30 cellular contexts compared by ENCODE assay signal in genomic region chr4:41580007-41580406, GRCh38. TPM values are rescaled to one million over a fixed set of nuclear protein-coding genes. Genes with fewer than 3 reads are reported as not detected.
"Had no signal": no experiment of that assay in that cellular context is flagged by ENCODE, and none has a peak within 500 bp of the region (broad histone marks: within the 10 kb centered on the region; RNA-seq: fewer than 3 reads in every experiment).

No MANE protein-coding gene starts in this region.

- H3K4me1 Mint-ChIP-seq: immature natural killer cell; memory B cell; naive B cell; neural crest cell; stimulated activated effector memory CD8-positive, alpha-beta T cell treated with anti-CD3 and anti-CD28 coated beads, Interleukin-12 subunit alpha, Interleukin-12 subunit beta, amount 100 ng/mL, for 72 hours had no signal

- H3K9ac ChIP-seq: parathyroid adenoma had no signal

- FAIRE-seq: endometrium had no signal

- H3K27ac Mint-ChIP-seq: effector memory CD8-positive, alpha-beta T cell; immature natural killer cell; memory B cell; naive B cell; natural killer cell treated with Interleukin-12 subunit alpha and Interleukin-12 subunit beta and Interleukin-15 and Interleukin-18, amount 100 ng/mL, for 72 hours; progenitor cell of endocrine pancreas; stimulated activated effector memory CD8-positive, alpha-beta T cell treated with anti-CD3 and anti-CD28 coated beads, Interleukin-12 subunit alpha, Interleukin-12 subunit beta, amount 100 ng/mL, for 72 hours; stimulated activated naive CD8-positive, alpha-beta T cell treated with anti-CD3 and anti-CD28 coated beads, Interleukin-15, Interleukin-2, amounts not matched to agents 100 ng/mL and 50 ng/mL, for 24 hours had no signal

- H3K27me3 Mint-ChIP-seq: effector memory CD8-positive, alpha-beta T cell; memory B cell; natural killer cell treated with Interleukin-12 subunit alpha and Interleukin-12 subunit beta and Interleukin-15 and Interleukin-18, amount 100 ng/mL, for 72 hours; progenitor cell of endocrine pancreas had no signal

- H3K36me3 Mint-ChIP-seq: immature natural killer cell; memory B cell; stimulated activated effector memory CD8-positive, alpha-beta T cell treated with anti-CD3 and anti-CD28 coated beads, Interleukin-12 subunit alpha, Interleukin-12 subunit beta, amount 100 ng/mL, for 72 hours had no signal

- DNase-seq: dermis blood vessel endothelial cell; effector memory CD8-positive, alpha-beta T cell; erythroblast; esophagus squamous epithelium; foreskin melanocyte; hypothalamus; immature natural killer cell; islet precursor cell; kidney glomerular epithelial cell; left colon; left ventricle myocardium superior; lower lobe of right lung; mucosa of descending colon; naive B cell; stimulated activated CD4-positive, alpha-beta T cell treated with anti-CD3 and anti-CD28 coated beads, Interleukin-2, amount 100 ng/mL, for 24 hours; stimulated activated CD4-positive, alpha-beta T cell treated with anti-CD3 and anti-CD28 coated beads, Interleukin-4, amount 100 ng/mL, for 24 hours had no signal

- H2AFZ ChIP-seq: parathyroid adenoma had no signal

- H3K27ac ChIP-seq: coronary artery, esophagus squamous epithelium, neutrophil, parathyroid adenoma, right atrium auricular region, thoracic aorta, tibial nerve had no signal

- H3K9me3 ChIP-seq: esophagus squamous epithelium, neutrophil had no signal

- ATAC-seq: effector memory CD8-positive, alpha-beta T cell; left colon; mucosa of descending colon; natural killer cell treated with Interleukin-12 subunit alpha and Interleukin-12 subunit beta and Interleukin-15 and Interleukin-18, amount 100 ng/mL, for 72 hours; sciatic nerve; stimulated activated effector memory CD8-positive, alpha-beta T cell treated with anti-CD3 and anti-CD28 coated beads, Interleukin-12 subunit alpha, Interleukin-12 subunit beta, amount 100 ng/mL, for 72 hours had no signal

- H3K4me3 ChIP-seq: coronary artery, esophagus squamous epithelium, lower lobe of right lung, mucosa of descending colon, right atrium auricular region, thoracic aorta, tibial nerve had no signal

- H3K27me3 ChIP-seq: esophagus squamous epithelium, neutrophil, right atrium auricular region, tibial nerve had no signal

- H3K4me1 ChIP-seq: esophagus squamous epithelium, parathyroid adenoma, tibial nerve had no signal

- H3K4me3 Mint-ChIP-seq: effector memory CD8-positive, alpha-beta T cell; immature natural killer cell; memory B cell; naive B cell; natural killer cell treated with Interleukin-12 subunit alpha and Interleukin-12 subunit beta and Interleukin-15 and Interleukin-18, amount 100 ng/mL, for 72 hours; neural crest cell; stimulated activated effector memory CD8-positive, alpha-beta T cell treated with anti-CD3 and anti-CD28 coated beads, Interleukin-12 subunit alpha, Interleukin-12 subunit beta, amount 100 ng/mL, for 72 hours; stimulated activated naive CD8-positive, alpha-beta T cell treated with anti-CD3 and anti-CD28 coated beads, Interleukin-15, Interleukin-2, amounts not matched to agents 100 ng/mL and 50 ng/mL, for 24 hours had no signal

- H3K36me3 ChIP-seq: esophagus squamous epithelium, lower lobe of right lung, neutrophil, right atrium auricular region, thoracic aorta had no signal

RNA-seq across cellular contexts. Expression of gene LIMCH1, which starts 42.0 kb away (rescaled TPM):
- total RNA-seq: natural killer cell treated with Interleukin-12 subunit alpha and Interleukin-12 subunit beta and Interleukin-15 and Interleukin-18, amount 100 ng/mL, for 72 hours had no signal
